36 cellular contexts compared by ENCODE assay signal in the genomic region with DNA sequence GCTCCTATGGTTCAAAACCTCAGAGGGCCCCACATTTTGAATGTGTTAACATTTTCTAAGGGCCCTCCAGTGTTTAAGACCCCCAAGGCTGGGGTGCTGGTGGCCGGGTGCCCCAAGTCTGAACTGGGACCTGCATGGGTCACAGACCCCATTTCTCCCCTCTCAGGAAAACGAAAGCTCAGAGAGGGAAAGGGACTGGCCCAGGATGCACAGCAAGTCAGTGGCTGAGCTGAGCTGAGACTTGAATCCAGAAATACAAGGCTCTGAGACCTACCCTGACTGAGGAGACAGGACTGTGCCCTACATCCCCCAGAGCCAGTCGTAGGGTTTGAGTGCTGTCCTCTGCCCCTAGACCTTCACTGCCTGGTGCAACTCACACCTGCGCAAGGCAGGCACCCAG. TPM values are rescaled to one million over a fixed set of nuclear protein-coding genes. Genes with fewer than 3 reads are reported as not detected.
"Had no signal": no experiment of that assay in that cellular context is flagged by ENCODE, and none has a peak within 500 bp of the region (broad histone marks: within the 10 kb centered on the region; RNA-seq: fewer than 3 reads in every experiment).

No MANE protein-coding gene starts in this region.

- H3K27me3 ChIP-seq: ascending aorta, esophagus muscularis mucosa had no signal

- H3K4me1 ChIP-seq: foreskin keratinocyte had no signal

- H3K27me3 Mint-ChIP-seq: activated B cell treated with CpG ODN at 0.5 μM for 24 hours; effector memory CD8-positive, alpha-beta T cell had no signal

- H3K4me3 Mint-ChIP-seq: activated B cell treated with CpG ODN at 0.5 μM for 24 hours; activated CD4-positive, alpha-beta memory T cell treated with anti-CD3 and anti-CD28 coated beads for 36 hours; activated CD4-positive, alpha-beta T cell treated with anti-CD3 and anti-CD28 coated beads for 36 hours; activated CD4-positive, alpha-beta T cell treated with anti-CD3 and anti-CD28 coated beads, Interleukin-2, amount 10 ng/mL, durations not matched to agents 24 days and 14 days; activated CD8-positive, alpha-beta memory T cell treated with anti-CD3 and anti-CD28 coated beads, Interleukin-2, amount 10 ng/mL, durations not matched to agents 7 days and 5 days; activated CD8-positive, alpha-beta T cell treated with anti-CD3 and anti-CD28 coated beads, Interleukin-2, amount 10 ng/mL, durations not matched to agents 7 days and 5 days; activated naive CD4-positive, alpha-beta T cell treated with anti-CD3 and anti-CD28 coated beads, Interleukin-2, amount 10 ng/mL, durations not matched to agents 7 days and 5 days; activated naive CD8-positive, alpha-beta T cell treated with anti-CD3 and anti-CD28 coated beads, Interleukin-2, amount 10 ng/mL, durations not matched to agents 7 days and 5 days; activated T-helper 1 cell treated with anti-CD3 and anti-CD28 coated beads, Interleukin-12 subunit alpha, Interleukin-12 subunit beta, Interleukin-2, Interleukin-4 antibody, amounts not matched to agents 30 ng/mL and 10 ng/mL and 1 ng/mL, durations not matched to agents 14 hours and 24 hours and 36 hours; brain; effector memory CD8-positive, alpha-beta T cell; T-helper 17 cell; T-helper 2 cell treated with Interferon-gamma antibody and Interleukin-4, amounts not matched to agents 5 μg/mL and 100 μg/mL, for 36 hours had no signal

- ATAC-seq: activated CD4-positive, alpha-beta T cell treated with anti-CD3 and anti-CD28 coated beads for 36 hours; activated CD8-positive, alpha-beta memory T cell treated with anti-CD3 and anti-CD28 coated beads, Interleukin-2, amount 10 ng/mL, durations not matched to agents 7 days and 5 days; activated CD8-positive, alpha-beta T cell treated with anti-CD3 and anti-CD28 coated beads, Interleukin-2, amount 10 ng/mL, durations not matched to agents 7 days and 5 days; activated naive CD4-positive, alpha-beta T cell treated with anti-CD3 and anti-CD28 coated beads, Interleukin-2, amount 50 U/mL, for 72 hours; effector memory CD8-positive, alpha-beta T cell; foreskin keratinocyte; gastroesophageal sphincter; T-helper 17 cell had no signal

- DNase-seq: activated B cell treated with CpG ODN at 0.5 μM for 24 hours; activated CD4-positive, alpha-beta memory T cell treated with anti-CD3 and anti-CD28 coated beads for 36 hours; activated CD4-positive, alpha-beta T cell treated with anti-CD3 and anti-CD28 coated beads for 36 hours; activated CD4-positive, alpha-beta T cell treated with anti-CD3 and anti-CD28 coated beads, Interleukin-2, amount 10 ng/mL, durations not matched to agents 24 days and 14 days; activated CD4-positive, CD25-positive, alpha-beta regulatory T cell treated with anti-CD3 and anti-CD28 coated beads, Interleukin-2, amount 50 U/mL, for 72 hours; activated CD8-positive, alpha-beta memory T cell treated with anti-CD3 and anti-CD28 coated beads, Interleukin-2, amount 10 ng/mL, durations not matched to agents 7 days and 5 days; activated CD8-positive, alpha-beta memory T cell treated with anti-CD3 and anti-CD28 coated beads, Interleukin-2, amount 50 U/mL, for 4 hours; activated CD8-positive, alpha-beta T cell treated with anti-CD3 and anti-CD28 coated beads, Interleukin-2, amount 10 ng/mL, durations not matched to agents 7 days and 5 days; activated effector memory CD4-positive, alpha-beta T cell treated with anti-CD3 and anti-CD28 coated beads, Interleukin-2, amount 50 U/mL, for 16 hours; activated naive CD4-positive, alpha-beta T cell treated with anti-CD3 and anti-CD28 coated beads, Interleukin-2, amount 10 ng/mL, durations not matched to agents 7 days and 5 days; activated naive CD8-positive, alpha-beta T cell treated with anti-CD3 and anti-CD28 coated beads, Interleukin-2, amount 10 ng/mL, durations not matched to agents 7 days and 5 days; activated T-cell treated with anti-CD3 and anti-CD28 coated beads, Interleukin-2, amount 50 U/mL, for 1 hour; activated T-cell treated with anti-CD3 and anti-CD28 coated beads, Interleukin-2, amount 50 U/mL, for 48 hours; caudate nucleus; cortex of kidney; dermis blood vessel endothelial cell; effector CD4-positive, alpha-beta T cell; effector memory CD8-positive, alpha-beta T cell; erythroblast; foreskin keratinocyte; T-helper 1 cell; T-helper 17 cell; T1000; WERI-Rb-1 had no signal

- H3K27ac ChIP-seq: ascending aorta, esophagus muscularis mucosa, foreskin keratinocyte, gastroesophageal sphincter, WERI-Rb-1 had no signal

- H3K9me3 Mint-ChIP-seq: activated B cell treated with CpG ODN at 0.5 μM for 24 hours; activated CD4-positive, alpha-beta memory T cell treated with anti-CD3 and anti-CD28 coated beads for 36 hours; activated CD4-positive, alpha-beta T cell treated with anti-CD3 and anti-CD28 coated beads, Interleukin-2, amount 10 ng/mL, durations not matched to agents 24 days and 14 days; activated naive CD4-positive, alpha-beta T cell treated with anti-CD3 and anti-CD28 coated beads, Interleukin-2, amount 10 ng/mL, durations not matched to agents 7 days and 5 days; activated naive CD4-positive, alpha-beta T cell treated with anti-CD3 and anti-CD28 coated beads, Interleukin-2, amount 50 U/mL, for 72 hours; activated naive CD8-positive, alpha-beta T cell treated with anti-CD3 and anti-CD28 coated beads, Interleukin-2, amount 10 ng/mL, durations not matched to agents 7 days and 5 days; activated T-helper 1 cell treated with anti-CD3 and anti-CD28 coated beads, Interleukin-12 subunit alpha, Interleukin-12 subunit beta, Interleukin-2, Interleukin-4 antibody, amounts not matched to agents 30 ng/mL and 10 ng/mL and 1 ng/mL, durations not matched to agents 14 hours and 24 hours and 36 hours; activated T-helper 2 cell treated with anti-CD3 and anti-CD28 coated beads, Interferon-gamma antibody, Interleukin-2, Interleukin-4, amounts not matched to agents 10 μg/mL and 5 μg/mL and 100 μg/mL, durations not matched to agents 14 hours and 24 hours and 36 hours; brain; effector memory CD8-positive, alpha-beta T cell; T-helper 2 cell treated with Interferon-gamma antibody and Interleukin-4, amounts not matched to agents 5 μg/mL and 100 μg/mL, for 36 hours had no signal

- FAIRE-seq: bronchial epithelial cell, colon had no signal

- H3K9me3 ChIP-seq: ascending aorta, esophagus muscularis mucosa, gastroesophageal sphincter had no signal

- H3K27ac Mint-ChIP-seq: activated CD4-positive, alpha-beta memory T cell treated with anti-CD3 and anti-CD28 coated beads for 36 hours; activated CD4-positive, alpha-beta T cell treated with anti-CD3 and anti-CD28 coated beads for 36 hours; activated CD4-positive, alpha-beta T cell treated with anti-CD3 and anti-CD28 coated beads, Interleukin-2, amount 10 ng/mL, durations not matched to agents 24 days and 14 days; activated CD8-positive, alpha-beta memory T cell treated with anti-CD3 and anti-CD28 coated beads, Interleukin-2, amount 10 ng/mL, durations not matched to agents 7 days and 5 days; activated naive CD4-positive, alpha-beta T cell treated with anti-CD3 and anti-CD28 coated beads, Interleukin-2, amount 10 ng/mL, durations not matched to agents 7 days and 5 days; activated naive CD8-positive, alpha-beta T cell treated with anti-CD3 and anti-CD28 coated beads, Interleukin-2, amount 10 ng/mL, durations not matched to agents 7 days and 5 days; activated T-helper 1 cell treated with anti-CD3 and anti-CD28 coated beads, Interleukin-12 subunit alpha, Interleukin-12 subunit beta, Interleukin-2, Interleukin-4 antibody, amounts not matched to agents 30 ng/mL and 10 ng/mL and 1 ng/mL, durations not matched to agents 14 hours and 24 hours and 36 hours; activated T-helper 2 cell treated with anti-CD3 and anti-CD28 coated beads, Interferon-gamma antibody, Interleukin-2, Interleukin-4, amounts not matched to agents 10 μg/mL and 5 μg/mL and 100 μg/mL, durations not matched to agents 14 hours and 24 hours and 36 hours; effector memory CD8-positive, alpha-beta T cell; T-helper 17 cell; T-helper 2 cell treated with Interferon-gamma antibody and Interleukin-4, amounts not matched to agents 5 μg/mL and 100 μg/mL, for 36 hours had no signal

- H3K4me3 ChIP-seq: ascending aorta, esophagus muscularis mucosa, gastroesophageal sphincter had no signal

- H3K36me3 Mint-ChIP-seq: activated CD4-positive, alpha-beta memory T cell treated with anti-CD3 and anti-CD28 coated beads for 36 hours; activated CD8-positive, alpha-beta memory T cell treated with anti-CD3 and anti-CD28 coated beads, Interleukin-2, amount 10 ng/mL, durations not matched to agents 7 days and 5 days; activated naive CD4-positive, alpha-beta T cell treated with anti-CD3 and anti-CD28 coated beads, Interleukin-2, amount 10 ng/mL, durations not matched to agents 7 days and 5 days; activated naive CD4-positive, alpha-beta T cell treated with anti-CD3 and anti-CD28 coated beads, Interleukin-2, amount 50 U/mL, for 72 hours; activated naive CD8-positive, alpha-beta T cell treated with anti-CD3 and anti-CD28 coated beads, Interleukin-2, amount 10 ng/mL, durations not matched to agents 7 days and 5 days; brain had no signal

- H3K36me3 ChIP-seq: ascending aorta, esophagus muscularis mucosa, gastroesophageal sphincter, WERI-Rb-1 had no signal

RNA-seq across cellular contexts. Expression of a gene that starts 4.2 kb away (rescaled TPM):
- total RNA-seq: activated B cell treated with CpG ODN at 0.5 μM for 24 hours; activated CD8-positive, alpha-beta T cell treated with anti-CD3 and anti-CD28 coated beads, Interleukin-2, amount 10 ng/mL, durations not matched to agents 7 days and 5 days; ascending aorta; bronchial epithelial cell; esophagus muscularis mucosa; foreskin keratinocyte; gastroesophageal sphincter; glomerular endothelial cell had no signal
- polyA plus RNA-seq: foreskin keratinocyte had no signal

RNA-seq across cellular contexts. Expression of a gene that starts 17.5 kb away (rescaled TPM):
- total RNA-seq: chondrocyte had no signal
